In genomic region chr14:50821471-50822464, GRCh38 we compare ENCODE assay signal across 11 cellular contexts. TPM values are rescaled to one million over a fixed set of nuclear protein-coding genes. Genes with fewer than 3 reads are reported as not detected.
DNase-seq lines count a peak whose midpoint lies in the region; ATAC-seq and TF ChIP-seq lines count a peak whose summit lies in the region.
"Had no signal": no experiment of that assay in that cellular context is flagged by ENCODE, and none has a peak within 500 bp of the region (broad histone marks: within the 10 kb centered on the region; RNA-seq: fewer than 3 reads in every experiment).

No MANE protein-coding gene starts in this region.

- peaks cover 4% of the 10 kb centered on the region for H3K9me3 Mint-ChIP-seq in activated B cell treated with CpG ODN at 0.5 μM for 24 hours

- CTCF ChIA-PET in activated B cell treated with CpG ODN at 0.5 μM for 24 hours (lab: Charles Lee), result interaction anchor here (0.7 to 2.7 kb wide), 7 partner anchors 10 to 49 kb away, joined by 3 to 16 read pairs (median 9); no protein-coding TSS in a partner anchor

- no peak for TF ChIP-seq CTCF in activated B cell treated with CpG ODN at 0.5 μM for 24 hours (IDR thresholded peaks at IDR 0.05)

- H3K36me3 ChIP-seq in stomach smooth muscle (ENCODE audit: control insufficient read depth in 2 of 2, insufficient read depth in 2 of 2, low read length in 2 of 2), result no peaks in the 10 kb centered on the region

- peaks cover 88% of the 10 kb centered on the region for H3K4me1 Mint-ChIP-seq in activated B cell treated with CpG ODN at 0.5 μM for 24 hours

- peaks cover 49% of the 10 kb centered on the region for H3K36me3 Mint-ChIP-seq in activated B cell treated with CpG ODN at 0.5 μM for 24 hours (ENCODE audit: low read depth)

- H3K9ac ChIP-seq in stomach smooth muscle (ENCODE audit: low read length in 2 of 2), result no peak overlapping the region

- H3K4me3 Mint-ChIP-seq in activated B cell treated with CpG ODN at 0.5 μM for 24 hours, result peak overlapping the region; percentile 81

- POLR2A ChIA-PET in activated B cell treated with CpG ODN at 0.5 μM for 24 hours (lab: Charles Lee), result interaction anchor here (0.7 to 4.3 kb wide), 12 partner anchors 9 to 108 kb away, joined by 3 to 56 read pairs (median 8); partner anchors contain the start of gene NIN

- peak overlapping the region; percentile 97 for H3K27ac Mint-ChIP-seq in activated B cell treated with CpG ODN at 0.5 μM for 24 hours

- peaks cover 20% of the 10 kb centered on the region for H3K4me1 ChIP-seq in stomach smooth muscle (ENCODE audit: control insufficient read depth, insufficient read depth, low read length)

- no peak overlapping the region for H3K4me3 ChIP-seq in stomach smooth muscle (ENCODE audit: low read length in 2 of 2)
- H3K4me3 ChIP-seq: A549 had no signal

- DNase-seq in activated T-cell treated with anti-CD3 and anti-CD28 coated beads for 1 hour (ENCODE audit: low read depth) (peak; percentile 24), activated T-cell treated with anti-CD3 and anti-CD28 coated beads for 4 hours (no peak), activated B cell treated with CpG ODN at 0.5 μM for 24 hours (no peak), cerebellum (ENCODE audit: low spot score) (no peak), NCI-H2227 (lab: John Stamatoyannopoulos, UW; ENCODE audit: unreplicated experiment) (no peak)

- H3K27ac ChIP-seq in stomach smooth muscle (ENCODE audit: low read length), result peak overlapping the region; percentile 42
- H3K27ac ChIP-seq: A549 had no signal

- intact Hi-C loops in activated B cell treated with CpG ODN at 0.5 μM for 24 hours (cut with micrococcal nuclease), result loop anchor here (1.0 to 10.0 kb wide), 9 partner anchors 8 to 1187 kb away; partner anchors contain the start of genes DNAAF2 and SAV1

- no peaks in the 10 kb centered on the region for H3K27me3 ChIP-seq in stomach smooth muscle (ENCODE audit: control insufficient read depth in 1 of 2, insufficient read depth in 2 of 2, low read length in 2 of 2)

- ATAC-seq in activated B cell treated with CpG ODN at 0.5 μM for 24 hours (ENCODE audit: low read depth), result no peak
- ATAC-seq in esophagus mucosa, result peak; percentile 91
- no peak for ATAC-seq in SK-N-SH treated with all-trans-retinoic acid at 6 μM for 48 hours
- ATAC-seq: A549 had no signal

- H3K27me3 Mint-ChIP-seq in activated B cell treated with CpG ODN at 0.5 μM for 24 hours, result no peaks in the 10 kb centered on the region

- no peaks in the 10 kb centered on the region for H3K9me3 ChIP-seq in stomach smooth muscle (ENCODE audit: control insufficient read depth in 2 of 2, low read length in 2 of 2)
- H3K9me3 ChIP-seq: A549 had no signal

TF ChIP-seq in SK-N-SH treated with all-trans-retinoic acid at 6 μM for 48 hours, 23 proteins besides CTCF, POLR2A, EP300 and RAD21:
- no peak for TF ChIP-seq ZNF70 (CRISPR knock-in tag; IDR thresholded peaks at IDR 0.05)

RNA-seq across cellular contexts. Expression of gene NIN, which starts 9.2 kb away (rescaled TPM):
- total RNA-seq in activated B cell treated with CpG ODN at 0.5 μM for 24 hours (145 and 156 TPM in 2 replicates), esophagus mucosa (31.9 TPM), cerebellum (58.8 TPM)

RNA-seq across cellular contexts. Expression of gene ABHD12B, which starts 50.1 kb away (rescaled TPM):
- not detected in 2 replicates for total RNA-seq in activated B cell treated with CpG ODN at 0.5 μM for 24 hours
- 0.32 TPM for total RNA-seq in esophagus mucosa
- 0.18 TPM for total RNA-seq in cerebellum
- total RNA-seq: activated CD8-positive, alpha-beta memory T cell treated with anti-CD3 and anti-CD28 coated beads for 36 hours; kidney epithelial cell had no signal
